Comparison of ENCODE assay signal across 8 cellular contexts in the genomic region with DNA sequence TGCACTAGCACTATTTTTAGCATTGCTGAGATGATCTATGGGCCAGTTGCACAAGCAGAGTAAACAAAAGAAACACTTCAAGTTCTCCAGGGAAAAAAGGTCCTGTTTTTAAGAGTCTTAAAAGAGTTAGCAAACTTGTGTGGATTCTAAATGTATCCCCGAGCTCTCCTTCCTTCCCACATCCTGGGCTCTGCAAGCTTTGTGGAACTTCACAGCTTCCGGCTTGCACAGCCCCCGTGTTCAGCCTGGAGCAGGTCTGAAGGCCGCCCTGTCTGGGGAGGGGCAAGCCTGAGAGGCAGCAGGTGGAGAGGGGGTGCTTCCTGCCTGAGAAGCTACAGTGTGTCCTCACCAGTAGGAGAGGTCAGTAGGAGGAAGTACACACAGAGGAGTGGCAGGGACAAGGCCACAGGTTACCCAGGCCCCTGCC. TPM values are rescaled to one million over a fixed set of nuclear protein-coding genes. Genes with fewer than 3 reads are reported as not detected.
DNase-seq lines count a peak whose midpoint lies in the region; ATAC-seq and TF ChIP-seq lines count a peak whose summit lies in the region.

No MANE protein-coding gene starts in this region.

- intact Hi-C loops in breast epithelium (cut with DNase I; ENCODE audit: low total_unique reads), result no loop called here

- peak overlapping the region in 1 of 3 donors; percentile 33 for H3K4me3 ChIP-seq in breast epithelium

- TF ChIP-seq POLR2A in breast epithelium (IDR thresholded peaks at IDR 0.05) (no peak), erythroblast (IDR thresholded peaks at IDR 0.05; ENCODE audit: low read length) (no peak)

- no peaks in the 10 kb centered on the region for H3K27me3 ChIP-seq in breast epithelium

- ATAC-seq in HG02943 (IDR thresholded peaks at IDR 0.05; ENCODE audit: low read depth, unreplicated experiment), result peak; percentile 77

- peak overlapping the region; percentile 89 to 93 for H3K27ac ChIP-seq in breast epithelium
- H3K27ac ChIP-seq in temporal lobe (ENCODE audit: low read depth, low read length), result peak overlapping the region; percentile 76

- H3K9me3 ChIP-seq in breast epithelium, result no peaks in the 10 kb centered on the region

- H3K4me1 ChIP-seq in breast epithelium, result peaks cover 26 to 40% of the 10 kb centered on the region in 2 donors

- no peaks in the 10 kb centered on the region for H3K36me3 ChIP-seq in breast epithelium

- peak; percentile 17 for DNase-seq in NK-92 treated with Interleukin-12 subunit alpha and Interleukin-12 subunit beta, amount 100 ng/mL, for 24 hours (lab: John Stamatoyannopoulos, UW)
- DNase-seq in NK-92 (lab: John Stamatoyannopoulos, UW; ENCODE audit: unreplicated experiment) (no peak), OCI-M1 (lab: John Stamatoyannopoulos, UW) (peak; percentile 44), breast epithelium (ENCODE audit: low spot score in 2 of 2) (peak in 1 of 2 donors; percentile 39), left kidney (ENCODE audit: low read depth, low spot score) (peak; percentile 88), erythroblast (lab: John Stamatoyannopoulos, UW) (no peak)

- TF ChIP-seq CTCF in breast epithelium (IDR thresholded peaks at IDR 0.05), result no peak

RNA-seq across cellular contexts. Expression of a gene that starts 35.1 kb away (rescaled TPM):
- total RNA-seq in breast epithelium (1 to 10 TPM in 2 of 3 donors, under 1 TPM in 1; 0.80 to 7.9 (median 5.6) TPM), temporal lobe (0.25 TPM)

Comparison
In these comparisons a context has a peak if more than half of its experiments do, and no peak if none do; other contexts are left out.
1. DNase-seq: peak in NK-92 treated with Interleukin-12 subunit alpha and Interleukin-12 subunit beta, amount 100 ng/mL, for 24 hours (single experiment), OCI-M1 (single experiment) and left kidney (single experiment); none in NK-92 (single experiment) and erythroblast (0 of 2).